ENCODE assay signal across 9 cellular contexts in genomic region chr2:130756041-130756720, GRCh38. TPM values are rescaled to one million over a fixed set of nuclear protein-coding genes. Genes with fewer than 3 reads are reported as not detected.
DNase-seq lines count a peak whose midpoint lies in the region; ATAC-seq and TF ChIP-seq lines count a peak whose summit lies in the region.
"Had no signal": no experiment of that assay in that cellular context is flagged by ENCODE, and none has a peak within 500 bp of the region (broad histone marks: within the 10 kb centered on the region; RNA-seq: fewer than 3 reads in every experiment).

No MANE protein-coding gene starts in this region.

- H3K27ac ChIP-seq in iPS-20b (ENCODE audit: low read length) (no peak overlapping the region), suprapubic skin (no peak overlapping the region)
- H3K27ac ChIP-seq: thoracic aorta had no signal

- ATAC-seq in HG03520 (IDR thresholded peaks at IDR 0.05; ENCODE audit: unreplicated experiment): peak; percentile 63
- no peak for ATAC-seq in GM18858 (IDR thresholded peaks at IDR 0.05; ENCODE audit: unreplicated experiment)

- DNase-seq in G401 (ENCODE audit: low spot score) (peak; percentile 30), amniotic epithelial cell (ENCODE audit: low read depth) (peak; percentile 1), suprapubic skin (ENCODE audit: low spot score in 2 of 2) (no peak), NCI-H2029 treated with DMSO at 0.1 percent for 48 hours (lab: John Stamatoyannopoulos, UW) (no peak), NCI-H345 treated with DMSO at 0.1 percent for 48 hours (lab: John Stamatoyannopoulos, UW; ENCODE audit: unreplicated experiment) (no peak)

- H3K4me3 ChIP-seq in iPS-20b (ENCODE audit: low read length) (peak overlapping the region; percentile 73), suprapubic skin (peak overlapping the region; percentile 47)
- H3K4me3 ChIP-seq: thoracic aorta had no signal

- H3K27me3 ChIP-seq in iPS-20b (ENCODE audit: insufficient read depth, low read length): peaks cover 59% of the 10 kb centered on the region
- H3K27me3 ChIP-seq in suprapubic skin: peaks cover 59% of the 10 kb centered on the region

- in situ Hi-C loops in G401 (cut with HindIII; ENCODE audit: low sequenced_read_pairs): no loop called here

- no peak for TF ChIP-seq CTCF in suprapubic skin (IDR thresholded peaks at IDR 0.05)

- H3K9me3 ChIP-seq in iPS-20b (ENCODE audit: insufficient read depth, low read depth, low read length) (no peaks in the 10 kb centered on the region), suprapubic skin (no peaks in the 10 kb centered on the region)
- H3K9me3 ChIP-seq: thoracic aorta had no signal

- H3K4me1 ChIP-seq in iPS-20b (ENCODE audit: insufficient read depth, low read length) (no peaks in the 10 kb centered on the region), suprapubic skin (peaks cover 5% of the 10 kb centered on the region)

- no peak overlapping the region; the same call in 1 of the 2 replicates for H3K9ac ChIP-seq in iPS-20b (ENCODE audit: low read depth, low read length)

- 5% methylated on average over 12 of the region's 77 CpGs for WGBS in suprapubic skin

- H3K36me3 ChIP-seq in iPS-20b (ENCODE audit: insufficient read depth, low read depth, low read length): no peaks in the 10 kb centered on the region
- no peaks in the 10 kb centered on the region for H3K36me3 ChIP-seq in suprapubic skin
- H3K36me3 ChIP-seq: thoracic aorta had no signal

- TF ChIP-seq EP300 in suprapubic skin (IDR thresholded peaks at IDR 0.05): no peak

- TF ChIP-seq POLR2A in suprapubic skin (IDR thresholded peaks at IDR 0.05): no peak

RNA-seq across cellular contexts. Expression of gene AMER3, which starts 0.8 kb away (rescaled TPM):
- not detected in 2 replicates for total RNA-seq in G401 (2014; rRNA removed; shearing (Covaris generic))
- total RNA-seq in suprapubic skin: not detected
- total RNA-seq: thoracic aorta had no signal

RNA-seq across cellular contexts. Expression of gene GPR148, which starts 27.3 kb away (rescaled TPM):
- total RNA-seq in G401 (2014; rRNA removed; shearing (Covaris generic)): not detected in 2 replicates
- total RNA-seq in suprapubic skin: not detected
- total RNA-seq: thoracic aorta had no signal

Comparison
In these comparisons a context has a peak if more than half of its experiments do, and no peak if none do; other contexts are left out.
1. DNase-seq: peak in G401 (single experiment) and amniotic epithelial cell (single experiment); none in suprapubic skin (0 of 2), NCI-H2029 treated with DMSO at 0.1 percent for 48 hours (single experiment) and NCI-H345 treated with DMSO at 0.1 percent for 48 hours (single experiment).